Comparison of ENCODE assay signal across 8 cellular contexts in genomic region chr2:27954771-27955384, GRCh38.
DNase-seq lines count a peak whose midpoint lies in the region; ATAC-seq and TF ChIP-seq lines count a peak whose summit lies in the region.

No MANE protein-coding gene starts in this region.

- H3K9me3 ChIP-seq in gastroesophageal sphincter = no peaks in the 10 kb centered on the region

- TF ChIP-seq EP300 in gastroesophageal sphincter (IDR thresholded peaks at IDR 0.05) = no peak

- H3K4me3 Mint-ChIP-seq in activated T-cell treated with anti-CD3 and anti-CD28 coated beads, Interleukin-2, amount 50 U/mL, for 72 hours = peak overlapping the region; percentile 57 to 85

- peak; percentile 86 to 93 for ATAC-seq in activated CD4-positive, CD25-positive, alpha-beta regulatory T cell treated with anti-CD3 and anti-CD28 coated beads, Interleukin-2, amount 50 U/mL, for 24 hours
- ATAC-seq in activated T-cell treated with anti-CD3 and anti-CD28 coated beads, Interleukin-2, amount 50 U/mL, for 72 hours (replicated peaks in 1 of 2) = peak; percentile 82 to 84
- peak; percentile 89 for ATAC-seq in gastroesophageal sphincter

- DNase-seq in activated CD4-positive, CD25-positive, alpha-beta regulatory T cell (lab: John Stamatoyannopoulos, UW) = no peak
- DNase-seq in NCI-H226 (peak; percentile 99), putamen (ENCODE audit: low spot score) (peak; percentile 21), NCI-H748 treated with DMSO at 0.1 percent for 48 hours (lab: John Stamatoyannopoulos, UW) (no peak), NCI-H2029 (lab: John Stamatoyannopoulos, UW) (no peak)
- DNase-seq in activated T-cell treated with anti-CD3 and anti-CD28 coated beads, Interleukin-2, amount 50 U/mL, for 72 hours = peak; percentile 70 to 74

- peak overlapping the region; percentile 53 to 69 (median 63) for H3K27ac ChIP-seq in gastroesophageal sphincter

- H3K27me3 Mint-ChIP-seq in activated T-cell treated with anti-CD3 and anti-CD28 coated beads, Interleukin-2, amount 50 U/mL, for 72 hours (ENCODE audit: low read depth) = no peaks in the 10 kb centered on the region

- TF ChIP-seq POLR2A in gastroesophageal sphincter (IDR thresholded peaks at IDR 0.05) = no peak

- no peaks in the 10 kb centered on the region for H3K27me3 ChIP-seq in gastroesophageal sphincter

- TF ChIP-seq CTCF in gastroesophageal sphincter (IDR thresholded peaks at IDR 0.05) = peak in 3 of 4 experiments; percentile 47 to 52 (median 48)

- H3K4me3 ChIP-seq in gastroesophageal sphincter = no peak overlapping the region

- H3K27ac Mint-ChIP-seq in activated T-cell treated with anti-CD3 and anti-CD28 coated beads, Interleukin-2, amount 50 U/mL, for 72 hours = peak overlapping the region; percentile 98

- H3K4me1 Mint-ChIP-seq in activated T-cell treated with anti-CD3 and anti-CD28 coated beads, Interleukin-2, amount 50 U/mL, for 72 hours (ENCODE audit: low read depth) = peaks cover 80% of the 10 kb centered on the region

- H3K4me1 ChIP-seq in gastroesophageal sphincter = peaks cover 16 to 49% (median 23%) of the 10 kb centered on the region in 3 donors

- H3K9me3 Mint-ChIP-seq in activated T-cell treated with anti-CD3 and anti-CD28 coated beads, Interleukin-2, amount 50 U/mL, for 72 hours = peaks cover 0 to 5% of the 10 kb centered on the region in 2 donors

- H3K36me3 ChIP-seq in gastroesophageal sphincter = no peaks in the 10 kb centered on the region

- WGBS in gastroesophageal sphincter (ENCODE audit: low coverage in 1 of 2), 2 donors = 12 to 20% methylated on average over 2 of the region's 2 CpGs

- peaks cover 2 to 20% of the 10 kb centered on the region in 2 donors for H3K36me3 Mint-ChIP-seq in activated T-cell treated with anti-CD3 and anti-CD28 coated beads, Interleukin-2, amount 50 U/mL, for 72 hours (ENCODE audit: insufficient read depth in 2 of 2)

Comparison
In these comparisons a context has a peak if more than half of its experiments do, and no peak if none do; other contexts are left out.
1. DNase-seq: peak in NCI-H226 (single experiment), activated T-cell treated with anti-CD3 and anti-CD28 coated beads, Interleukin-2, amount 50 U/mL, for 72 hours (2 of 2) and putamen (single experiment); none in activated CD4-positive, CD25-positive, alpha-beta regulatory T cell (0 of 4), NCI-H748 treated with DMSO at 0.1 percent for 48 hours (single experiment) and NCI-H2029 (single experiment).
2. Peak in every context shown above with its lines, with median percentiles within 50 percentile points of each other: ATAC-seq.